Comparison of ENCODE assay signal across 11 cellular contexts in genomic region chr3:19046440-19046839, GRCh38.
A peak's percentile ranks its signal among the peaks of the same experiment; 100 is the strongest.
DNase-seq lines count a peak whose midpoint lies in the region; ATAC-seq, FAIRE-seq and TF ChIP-seq lines count a peak whose summit lies in the region.
"Had no signal": no experiment of that assay in that cellular context is flagged by ENCODE, and none has a peak within 500 bp of the region (broad histone marks: within the 10 kb centered on the region; RNA-seq: fewer than 3 reads in every experiment).

No MANE protein-coding gene starts in this region.

- no peaks in the 10 kb centered on the region for H3K4me1 ChIP-seq in small intestine (ENCODE audit: control insufficient read depth in 2 of 2, insufficient read depth in 1 of 2, low read depth in 1 of 2, low read length in 1 of 2)

- H3K36me3 ChIP-seq in small intestine (ENCODE audit: control insufficient read depth in 2 of 2, insufficient read depth in 2 of 2, low read length in 2 of 2), result no peaks in the 10 kb centered on the region

- no peak for FAIRE-seq in small intestine (lab: Jason Lieb, UNC)

- ATAC-seq in HG02642 (IDR thresholded peaks at IDR 0.05; ENCODE audit: poor library complexity, unreplicated experiment), result no peak

- DNase-seq in NCI-H2029 (lab: John Stamatoyannopoulos, UW), result peak; percentile 8
- DNase-seq in NCI-H2029 treated with DMSO at 0.1 percent for 48 hours (lab: John Stamatoyannopoulos, UW), result no peak
- peak; percentile 19 to 41 for DNase-seq in Kasumi-1 (lab: John Stamatoyannopoulos, UW)
- peak; percentile 30 for DNase-seq in pons (ENCODE audit: low spot score)
- DNase-seq in NCI-H345 treated with DMSO at 0.1 percent for 48 hours (lab: John Stamatoyannopoulos, UW; ENCODE audit: unreplicated experiment), result no peak
- no peak for DNase-seq in small intestine
- DNase-seq: activated CD8-positive, alpha-beta memory T cell treated with anti-CD3 and anti-CD28 coated beads, Interleukin-2, amount 50 U/mL, for 4 hours; mesenchymal stem cell; Right ventricle myocardium superior had no signal

- peak; percentile 67 for TF ChIP-seq CTCF in VCaP (conservative IDR thresholded peaks at IDR 0.05)

- H3K9me3 ChIP-seq in small intestine (ENCODE audit: control insufficient read depth, low read depth), result no peaks in the 10 kb centered on the region

- 58 to 68% (median 68%) methylated on average over 1 of the region's 1 CpG for WGBS in small intestine, 3 donors

- H3K27me3 ChIP-seq in small intestine (ENCODE audit: control insufficient read depth in 2 of 2, insufficient read depth in 2 of 2, low read length in 2 of 2), result no peaks in the 10 kb centered on the region

- H3K4me3 ChIP-seq in small intestine (ENCODE audit: low read depth in 1 of 2, low read length in 2 of 2), result no peak overlapping the region

- H3K27ac ChIP-seq in VCaP, result no peak overlapping the region
- H3K27ac ChIP-seq in small intestine (ENCODE audit: low read depth in 1 of 2, low read length in 1 of 2), result no peak overlapping the region

Comparison
In these comparisons a context has a peak if more than half of its experiments do, and no peak if none do; other contexts are left out.
1. DNase-seq: peak in NCI-H2029 (single experiment), Kasumi-1 (2 of 2) and pons (single experiment); none in NCI-H2029 treated with DMSO at 0.1 percent for 48 hours (single experiment), NCI-H345 treated with DMSO at 0.1 percent for 48 hours (single experiment) and small intestine (single experiment).